Comparison of ENCODE assay signal across 22 cellular contexts in the genomic region with DNA sequence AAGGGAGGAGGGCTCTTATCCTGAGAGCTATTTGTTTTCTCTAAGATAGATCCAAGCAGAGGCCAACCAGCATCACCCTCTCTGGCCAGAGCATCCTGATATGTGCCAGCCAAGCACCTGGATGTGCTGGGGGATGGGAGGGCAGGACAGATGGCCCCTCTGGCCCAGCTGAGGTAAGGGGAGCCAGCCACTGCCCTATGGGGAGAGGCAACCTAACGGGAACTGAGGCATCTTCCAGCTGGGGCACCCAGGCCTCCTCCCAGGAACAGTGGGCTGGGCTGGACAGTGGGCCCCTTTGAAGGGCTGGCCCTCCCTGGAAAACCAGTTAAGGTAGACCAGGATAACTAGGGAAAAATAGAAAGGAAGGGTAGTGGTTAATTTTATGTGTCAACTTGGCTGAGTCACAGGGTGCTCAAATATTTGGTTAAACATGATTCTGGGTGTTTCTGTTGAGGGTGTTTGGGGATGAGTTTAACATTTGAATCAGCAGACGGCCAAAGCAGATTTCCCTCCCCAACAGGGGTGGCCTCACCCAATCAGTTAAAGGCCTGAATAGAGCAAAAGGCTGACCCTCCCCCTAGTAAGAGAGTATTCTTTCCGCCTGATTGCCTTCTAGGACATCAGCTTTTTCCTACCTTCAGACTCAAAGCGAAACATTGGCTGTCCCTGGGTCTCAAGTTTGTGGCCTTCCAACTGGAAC.
"Had no signal": no experiment of that assay in that cellular context is flagged by ENCODE, and none has a peak within 500 bp of the region (broad histone marks: within the 10 kb centered on the region; RNA-seq: fewer than 3 reads in every experiment).

No MANE protein-coding gene starts in this region.

- H3K36me3 Mint-ChIP-seq: activated naive CD4-positive, alpha-beta T cell treated with anti-CD3 and anti-CD28 coated beads, Interleukin-2, amount 10 ng/mL, durations not matched to agents 7 days and 5 days; natural killer cell treated with Interleukin-12 subunit alpha and Interleukin-12 subunit beta and Interleukin-15 and Interleukin-18, amount 100 ng/mL, for 72 hours had no signal

- DNase-seq: activated B cell treated with CpG ODN at 0.5 μM for 24 hours; activated CD4-positive, alpha-beta T cell treated with anti-CD3 and anti-CD28 coated beads for 36 hours; activated CD4-positive, alpha-beta T cell treated with anti-CD3 and anti-CD28 coated beads, Interleukin-2, amount 50 U/mL, for 4 hours; activated effector memory CD4-positive, alpha-beta T cell treated with anti-CD3 and anti-CD28 coated beads, Interleukin-2, amount 50 U/mL, for 16 hours; activated naive CD4-positive, alpha-beta T cell treated with anti-CD3 and anti-CD28 coated beads, Interleukin-2, amount 10 ng/mL, durations not matched to agents 7 days and 5 days; activated T-cell treated with anti-CD3 and anti-CD28 coated beads, Interleukin-2, amount 50 U/mL, for 72 hours; amygdala; cerebellar nuclear complex; cortex of kidney; foreskin melanocyte; hippocampal formation; midbrain; nucleus accumbens; right cardiac atrium; stimulated activated CD4-positive, alpha-beta T cell treated with anti-CD3 and anti-CD28 coated beads, Interleukin-12 subunit alpha, Interleukin-12 subunit beta, amount 100 ng/mL, for 4 hours; stimulated activated CD4-positive, alpha-beta T cell treated with anti-CD3 and anti-CD28 coated beads, Interleukin-4, amount 100 ng/mL, for 4 hours; T1000 had no signal

- H3K27ac Mint-ChIP-seq: activated B cell treated with CpG ODN at 0.5 μM for 24 hours; activated CD4-positive, alpha-beta T cell treated with anti-CD3 and anti-CD28 coated beads for 36 hours; activated naive CD4-positive, alpha-beta T cell treated with anti-CD3 and anti-CD28 coated beads, Interleukin-2, amount 10 ng/mL, durations not matched to agents 7 days and 5 days; activated T-cell treated with anti-CD3 and anti-CD28 coated beads, Interleukin-2, amount 50 U/mL, for 72 hours; natural killer cell treated with Interleukin-12 subunit alpha and Interleukin-12 subunit beta and Interleukin-15 and Interleukin-18, amount 100 ng/mL, for 72 hours; stimulated activated naive CD8-positive, alpha-beta T cell treated with anti-CD3 and anti-CD28 coated beads, Interleukin-15, Interleukin-2, amounts not matched to agents 100 ng/mL and 50 ng/mL, for 24 hours; T-helper 1 cell treated with Interleukin-12 subunit alpha and Interleukin-12 subunit beta and Interleukin-4 antibody, amounts not matched to agents 30 μg/mL and 1 μg/mL, for 36 hours had no signal

- H3K4me1 Mint-ChIP-seq: activated B cell treated with CpG ODN at 0.5 μM for 24 hours; activated CD4-positive, alpha-beta T cell treated with anti-CD3 and anti-CD28 coated beads for 36 hours had no signal

- ATAC-seq: activated CD4-positive, alpha-beta T cell treated with anti-CD3 and anti-CD28 coated beads for 36 hours; activated T-cell treated with anti-CD3 and anti-CD28 coated beads, Interleukin-2, amount 50 U/mL, for 72 hours; natural killer cell treated with Interleukin-12 subunit alpha and Interleukin-12 subunit beta and Interleukin-15 and Interleukin-18, amount 100 ng/mL, for 72 hours; right cardiac atrium had no signal

- H3K4me3 Mint-ChIP-seq: activated B cell treated with CpG ODN at 0.5 μM for 24 hours; activated CD4-positive, alpha-beta T cell treated with anti-CD3 and anti-CD28 coated beads for 36 hours; activated naive CD4-positive, alpha-beta T cell treated with anti-CD3 and anti-CD28 coated beads, Interleukin-2, amount 10 ng/mL, durations not matched to agents 7 days and 5 days; activated T-cell treated with anti-CD3 and anti-CD28 coated beads, Interleukin-2, amount 50 U/mL, for 72 hours; natural killer cell treated with Interleukin-12 subunit alpha and Interleukin-12 subunit beta and Interleukin-15 and Interleukin-18, amount 100 ng/mL, for 72 hours; stimulated activated naive CD8-positive, alpha-beta T cell treated with anti-CD3 and anti-CD28 coated beads, Interleukin-15, Interleukin-2, amounts not matched to agents 100 ng/mL and 50 ng/mL, for 24 hours; T-helper 1 cell treated with Interleukin-12 subunit alpha and Interleukin-12 subunit beta and Interleukin-4 antibody, amounts not matched to agents 30 μg/mL and 1 μg/mL, for 36 hours had no signal

- FAIRE-seq: bronchial epithelial cell, urothelium cell line had no signal

- H3K9me3 Mint-ChIP-seq: activated B cell treated with CpG ODN at 0.5 μM for 24 hours; activated naive CD4-positive, alpha-beta T cell treated with anti-CD3 and anti-CD28 coated beads, Interleukin-2, amount 10 ng/mL, durations not matched to agents 7 days and 5 days; activated T-cell treated with anti-CD3 and anti-CD28 coated beads, Interleukin-2, amount 50 U/mL, for 72 hours; natural killer cell treated with Interleukin-12 subunit alpha and Interleukin-12 subunit beta and Interleukin-15 and Interleukin-18, amount 100 ng/mL, for 72 hours; stimulated activated naive CD8-positive, alpha-beta T cell treated with anti-CD3 and anti-CD28 coated beads, Interleukin-15, Interleukin-2, amounts not matched to agents 100 ng/mL and 50 ng/mL, for 24 hours; T-helper 1 cell treated with Interleukin-12 subunit alpha and Interleukin-12 subunit beta and Interleukin-4 antibody, amounts not matched to agents 30 μg/mL and 1 μg/mL, for 36 hours had no signal
